Comparison of ENCODE assay signal across 21 cellular contexts in genomic region chr17:47223007-47223406, GRCh38. TPM values are rescaled to one million over a fixed set of nuclear protein-coding genes. Genes with fewer than 3 reads are reported as not detected.
A peak's percentile ranks its signal among the peaks of the same experiment; 100 is the strongest.
DNase-seq lines count a peak whose midpoint lies in the region; ATAC-seq and TF ChIP-seq lines count a peak whose summit lies in the region.
"Had no signal": no experiment of that assay in that cellular context is flagged by ENCODE, and none has a peak within 500 bp of the region (broad histone marks: within the 10 kb centered on the region; RNA-seq: fewer than 3 reads in every experiment).

No MANE protein-coding gene starts in this region.

- peaks cover 67% of the 10 kb centered on the region for H3K4me1 ChIP-seq in left ventricle myocardium inferior

- H3K36me3 ChIP-seq in left ventricle myocardium inferior, result no peaks in the 10 kb centered on the region
- H3K36me3 ChIP-seq: lower lobe of right lung, Peyer's patch had no signal

- no peaks in the 10 kb centered on the region for H3K9me3 Mint-ChIP-seq in activated CD8-positive, alpha-beta T cell treated with anti-CD3 and anti-CD28 coated beads, Interleukin-2, amount 10 ng/mL, durations not matched to agents 7 days and 5 days (ENCODE audit: insufficient read depth)

- H3K4me3 ChIP-seq in left ventricle myocardium inferior, result no peak overlapping the region
- H3K4me3 ChIP-seq: lower lobe of right lung, Peyer's patch, psoas muscle had no signal

- intact Hi-C loops in left ventricle myocardium inferior (cut with micrococcal nuclease), result no loop called here
- intact Hi-C loops in left ventricle myocardium superior (cut with micrococcal nuclease), result no loop called here

- peaks cover 52% of the 10 kb centered on the region for H3K4me1 Mint-ChIP-seq in activated CD8-positive, alpha-beta T cell treated with anti-CD3 and anti-CD28 coated beads, Interleukin-2, amount 10 ng/mL, durations not matched to agents 7 days and 5 days (ENCODE audit: low read depth)

- H3K27me3 ChIP-seq in left ventricle myocardium inferior (ENCODE audit: low read depth), result no peaks in the 10 kb centered on the region
- H3K27me3 ChIP-seq: Peyer's patch had no signal

- TF ChIP-seq CTCF in left ventricle myocardium inferior (IDR thresholded peaks at IDR 0.05; ENCODE audit: borderline replicate concordance), result no peak

- CTCF ChIA-PET in activated CD8-positive, alpha-beta T cell treated with anti-CD3 and anti-CD28 coated beads, Interleukin-2, amount 10 ng/mL, durations not matched to agents 7 days and 5 days (lab: Charles Lee), result no interaction called here

- no peak overlapping the region for H3K4me3 Mint-ChIP-seq in activated CD8-positive, alpha-beta T cell treated with anti-CD3 and anti-CD28 coated beads, Interleukin-2, amount 10 ng/mL, durations not matched to agents 7 days and 5 days
- H3K4me3 Mint-ChIP-seq: CD4-positive, alpha-beta memory T cell; IgD-negative memory B cell; nephron had no signal

- DNase-seq in left ventricle myocardium inferior (no peak), left ventricle myocardium superior (no peak), kidney tubule cell (ENCODE audit: low spot score) (peak; percentile 62), Kasumi-1 (lab: John Stamatoyannopoulos, UW) (no peak), NCI-H2227 treated with DMSO at 0.1 percent for 48 hours (lab: John Stamatoyannopoulos, UW) (no peak), NOMO-1 treated with DMSO at 0.1 percent for 48 hours (lab: John Stamatoyannopoulos, UW; ENCODE audit: unreplicated experiment) (no peak), NCI-H446 treated with DMSO at 0.1 percent for 48 hours (lab: John Stamatoyannopoulos, UW) (no peak)
- DNase-seq in activated CD8-positive, alpha-beta T cell treated with anti-CD3 and anti-CD28 coated beads, Interleukin-2, amount 10 ng/mL, durations not matched to agents 7 days and 5 days, result no peak
- DNase-seq: CD4-positive, alpha-beta memory T cell; DMS79 treated with DMSO at 0.1 percent for 48 hours; lower lobe of right lung; NCI-H1092 treated with DMSO at 0.1 percent for 48 hours; NCI-H2107; NCI-H82; Peyer's patch; psoas muscle; stimulated activated naive CD8-positive, alpha-beta T cell treated with anti-CD3 and anti-CD28 coated beads, Interleukin-15, Interleukin-2, amounts not matched to agents 100 U/mL and 50 U/mL, for 24 hours had no signal

- no peaks in the 10 kb centered on the region for H3K27me3 Mint-ChIP-seq in activated CD8-positive, alpha-beta T cell treated with anti-CD3 and anti-CD28 coated beads, Interleukin-2, amount 10 ng/mL, durations not matched to agents 7 days and 5 days (ENCODE audit: low read depth)
- H3K27me3 Mint-ChIP-seq: CD4-positive, alpha-beta memory T cell had no signal

- H3K27ac ChIP-seq in left ventricle myocardium inferior (replicated peaks), result peak overlapping the region; percentile 93
- H3K27ac ChIP-seq: lower lobe of right lung had no signal

- no peaks in the 10 kb centered on the region for H3K9me3 ChIP-seq in left ventricle myocardium inferior (replicated peaks)
- H3K9me3 ChIP-seq: lower lobe of right lung, Peyer's patch, psoas muscle had no signal

- ATAC-seq in left ventricle myocardium superior, result no peak
- ATAC-seq in activated CD8-positive, alpha-beta T cell treated with anti-CD3 and anti-CD28 coated beads, Interleukin-2, amount 10 ng/mL, durations not matched to agents 7 days and 5 days, result no peak
- ATAC-seq: stimulated activated naive CD8-positive, alpha-beta T cell treated with anti-CD3 and anti-CD28 coated beads, Interleukin-15, Interleukin-2, amounts not matched to agents 100 U/mL and 50 U/mL, for 24 hours had no signal

- POLR2A ChIA-PET in activated CD8-positive, alpha-beta T cell treated with anti-CD3 and anti-CD28 coated beads, Interleukin-2, amount 10 ng/mL, durations not matched to agents 7 days and 5 days (lab: Charles Lee), result interaction anchor here (1.1 kb wide), 1 partner anchor 33 kb away, joined by 3 read pairs; no protein-coding TSS in a partner anchor

- peak overlapping the region; percentile 3 for H3K27ac Mint-ChIP-seq in activated CD8-positive, alpha-beta T cell treated with anti-CD3 and anti-CD28 coated beads, Interleukin-2, amount 10 ng/mL, durations not matched to agents 7 days and 5 days
- H3K27ac Mint-ChIP-seq: IgD-negative memory B cell, nephron had no signal

- peaks cover 20% of the 10 kb centered on the region for H3K36me3 Mint-ChIP-seq in activated CD8-positive, alpha-beta T cell treated with anti-CD3 and anti-CD28 coated beads, Interleukin-2, amount 10 ng/mL, durations not matched to agents 7 days and 5 days (ENCODE audit: low read depth)
- H3K36me3 Mint-ChIP-seq: CD4-positive, alpha-beta memory T cell had no signal

RNA-seq across cellular contexts. Expression of gene MYL4, which starts 13.9 kb away (rescaled TPM):
- total RNA-seq in left ventricle myocardium inferior (809 TPM), left ventricle myocardium superior (133 TPM)
- total RNA-seq in activated CD8-positive, alpha-beta T cell treated with anti-CD3 and anti-CD28 coated beads, Interleukin-2, amount 10 ng/mL, durations not matched to agents 7 days and 5 days, result not detected
- total RNA-seq: activated CD8-positive, alpha-beta memory T cell treated with anti-CD3 and anti-CD28 coated beads for 36 hours; CD4-positive, alpha-beta memory T cell; fibroblast of villous mesenchyme had no signal

RNA-seq across cellular contexts. Expression of gene ITGB3, which starts 30.6 kb away (rescaled TPM):
- total RNA-seq in left ventricle myocardium inferior (3.3 TPM), left ventricle myocardium superior (3.2 TPM)
- total RNA-seq in activated CD8-positive, alpha-beta T cell treated with anti-CD3 and anti-CD28 coated beads, Interleukin-2, amount 10 ng/mL, durations not matched to agents 7 days and 5 days, result under 1 TPM; 0.29 to 0.73 TPM
- total RNA-seq: CD4-positive, alpha-beta memory T cell had no signal

RNA-seq across cellular contexts. Expression of gene CDC27, which starts 33.9 kb away (rescaled TPM):
- 92.4 TPM for total RNA-seq in left ventricle myocardium inferior
- 81.8 TPM for total RNA-seq in left ventricle myocardium superior
- total RNA-seq in activated CD8-positive, alpha-beta T cell treated with anti-CD3 and anti-CD28 coated beads, Interleukin-2, amount 10 ng/mL, durations not matched to agents 7 days and 5 days, result 100 to 1,000 TPM; 133 to 138 TPM

Comparison
In these comparisons a context has a peak if more than half of its experiments do, and no peak if none do; other contexts are left out.
1. RNA of gene MYL4, which starts 13.9 kb away (total RNA-seq): 809 TPM in left ventricle myocardium inferior (single experiment) and 133 TPM in left ventricle myocardium superior (single experiment); not detected in activated CD8-positive, alpha-beta T cell treated with anti-CD3 and anti-CD28 coated beads, Interleukin-2, amount 10 ng/mL, durations not matched to agents 7 days and 5 days; every median in the first group is over 100 times any median in the second.